ENCODE assay signal across 15 cellular contexts in genomic region chr12:122411537-122411936, GRCh38. TPM values are rescaled to one million over a fixed set of nuclear protein-coding genes. Genes with fewer than 3 reads are reported as not detected.
DNase-seq lines count a peak whose midpoint lies in the region; ATAC-seq and TF ChIP-seq lines count a peak whose summit lies in the region.
"Had no signal": no experiment of that assay in that cellular context is flagged by ENCODE, and none has a peak within 500 bp of the region (broad histone marks: within the 10 kb centered on the region; RNA-seq: fewer than 3 reads in every experiment).

No MANE protein-coding gene starts in this region.

- no peaks in the 10 kb centered on the region for H3K9me3 Mint-ChIP-seq in activated CD4-positive, alpha-beta T cell treated with anti-CD3 and anti-CD28 coated beads for 36 hours (ENCODE audit: low read depth)
- no peaks in the 10 kb centered on the region for H3K9me3 Mint-ChIP-seq in chondrocyte (ENCODE audit: low read depth)
- H3K9me3 Mint-ChIP-seq in stimulated activated effector memory CD8-positive, alpha-beta T cell treated with anti-CD3 and anti-CD28 coated beads, Interleukin-12 subunit alpha, Interleukin-12 subunit beta, amount 100 ng/mL, for 72 hours = no peaks in the 10 kb centered on the region

- peak overlapping the region; percentile 90 for H3K27ac Mint-ChIP-seq in activated CD4-positive, alpha-beta T cell treated with anti-CD3 and anti-CD28 coated beads for 36 hours
- H3K27ac Mint-ChIP-seq in chondrocyte (ENCODE audit: unreplicated experiment) = peak overlapping the region; percentile 53
- peak overlapping the region; percentile 98 for H3K27ac Mint-ChIP-seq in stimulated activated effector memory CD8-positive, alpha-beta T cell treated with anti-CD3 and anti-CD28 coated beads, Interleukin-12 subunit alpha, Interleukin-12 subunit beta, amount 100 ng/mL, for 72 hours

- H3K36me3 Mint-ChIP-seq in activated CD4-positive, alpha-beta T cell treated with anti-CD3 and anti-CD28 coated beads for 36 hours (ENCODE audit: low read depth) = peaks cover 14% of the 10 kb centered on the region
- H3K36me3 Mint-ChIP-seq in chondrocyte (ENCODE audit: low read depth) = no peaks in the 10 kb centered on the region
- H3K36me3 Mint-ChIP-seq in stimulated activated effector memory CD8-positive, alpha-beta T cell treated with anti-CD3 and anti-CD28 coated beads, Interleukin-12 subunit alpha, Interleukin-12 subunit beta, amount 100 ng/mL, for 72 hours = peaks cover 4% of the 10 kb centered on the region

- peak overlapping the region; percentile 43 for H3K4me3 Mint-ChIP-seq in activated CD4-positive, alpha-beta T cell treated with anti-CD3 and anti-CD28 coated beads for 36 hours
- no peak overlapping the region for H3K4me3 Mint-ChIP-seq in chondrocyte (ENCODE audit: unreplicated experiment)
- peak overlapping the region; percentile 67 for H3K4me3 Mint-ChIP-seq in stimulated activated effector memory CD8-positive, alpha-beta T cell treated with anti-CD3 and anti-CD28 coated beads, Interleukin-12 subunit alpha, Interleukin-12 subunit beta, amount 100 ng/mL, for 72 hours

- peaks cover 49% of the 10 kb centered on the region for H3K4me1 Mint-ChIP-seq in activated CD4-positive, alpha-beta T cell treated with anti-CD3 and anti-CD28 coated beads for 36 hours
- peaks cover 48% of the 10 kb centered on the region for H3K4me1 Mint-ChIP-seq in chondrocyte (ENCODE audit: low read depth)
- peaks cover 27% of the 10 kb centered on the region for H3K4me1 Mint-ChIP-seq in stimulated activated effector memory CD8-positive, alpha-beta T cell treated with anti-CD3 and anti-CD28 coated beads, Interleukin-12 subunit alpha, Interleukin-12 subunit beta, amount 100 ng/mL, for 72 hours

- TF ChIP-seq CTCF in LNCaP clone FGC (IDR thresholded peaks at IDR 0.05; ENCODE audit: control insufficient read depth, extremely low read depth, insufficient read depth) (no peak), chondrocyte (IDR thresholded peaks at IDR 0.05) (no peak)

- no peaks in the 10 kb centered on the region for H3K27me3 Mint-ChIP-seq in activated CD4-positive, alpha-beta T cell treated with anti-CD3 and anti-CD28 coated beads for 36 hours
- H3K27me3 Mint-ChIP-seq in chondrocyte (ENCODE audit: low read depth) = no peaks in the 10 kb centered on the region

- no peak for DNase-seq in activated CD4-positive, alpha-beta T cell treated with anti-CD3 and anti-CD28 coated beads for 36 hours
- no peak for DNase-seq in activated CD4-positive, alpha-beta T cell treated with anti-CD3 and anti-CD28 coated beads, Interleukin-2, amount 50 U/mL, for 48 hours
- DNase-seq in LNCaP clone FGC (ENCODE audit: low read depth) = peak; percentile 79
- no peak for DNase-seq in chondrocyte (ENCODE audit: low spot score)
- no peak for DNase-seq in stimulated activated effector memory CD8-positive, alpha-beta T cell treated with anti-CD3 and anti-CD28 coated beads, Interleukin-12 subunit alpha, Interleukin-12 subunit beta, amount 100 ng/mL, for 72 hours (ENCODE audit: low spot score in 2 of 2)
- no peak for DNase-seq in NCI-H82 treated with DMSO at 0.1 percent for 48 hours (lab: John Stamatoyannopoulos, UW; ENCODE audit: unreplicated experiment)
- no peak for DNase-seq in NCI-H2107 treated with DMSO at 0.1 percent for 48 hours (lab: John Stamatoyannopoulos, UW; ENCODE audit: unreplicated experiment)
- DNase-seq: cortex of kidney; glutamatergic neuron; NCI-H1417 treated with DMSO at 0.1 percent for 48 hours; OCI-M1; stimulated activated naive CD4-positive, alpha-beta T cell treated with Interleukin-2 at 50 U/mL for 16 hours had no signal

- H3K4me3 ChIP-seq in LNCaP clone FGC (ENCODE audit: low read depth, low read length) = no peak overlapping the region
- H3K4me3 ChIP-seq: SK-N-MC, skin epidermis had no signal

- intact Hi-C loops in activated CD4-positive, alpha-beta T cell treated with anti-CD3 and anti-CD28 coated beads for 36 hours (cut with DNase I, micrococcal nuclease) = loop anchor here (5.0 kb wide), 2 partner anchors 41 to 321 kb away; partner anchors contain the start of gene HCAR1 (in 1 of the 2)

- ATAC-seq in activated CD4-positive, alpha-beta T cell treated with anti-CD3 and anti-CD28 coated beads for 36 hours = no peak
- ATAC-seq in stimulated activated effector memory CD8-positive, alpha-beta T cell treated with anti-CD3 and anti-CD28 coated beads, Interleukin-12 subunit alpha, Interleukin-12 subunit beta, amount 100 ng/mL, for 72 hours = no peak
- ATAC-seq in HG02642 (IDR thresholded peaks at IDR 0.05; ENCODE audit: poor library complexity, unreplicated experiment) = no peak

- CTCF ChIA-PET in activated CD4-positive, alpha-beta T cell treated with anti-CD3 and anti-CD28 coated beads for 36 hours (lab: Charles Lee) = interaction anchor here (2.0 to 3.0 kb wide), 4 partner anchors 9 to 60 kb away, joined by 8 to 27 read pairs (median 14); partner anchors contain the start of gene CLIP1

- POLR2A ChIA-PET in activated CD4-positive, alpha-beta T cell treated with anti-CD3 and anti-CD28 coated beads for 36 hours (lab: Charles Lee) = no interaction called here

RNA-seq across cellular contexts. Expression of gene CLIP1, which starts 10.9 kb away (rescaled TPM):
- 10 to 100 TPM; 53.9 to 58.6 TPM for total RNA-seq in activated CD4-positive, alpha-beta T cell treated with anti-CD3 and anti-CD28 coated beads for 36 hours
- 74.1 to 101 TPM (median 94.7 TPM) in 3 replicates for total RNA-seq in chondrocyte
